Comparison of ENCODE assay signal across 1 cellular context in genomic region chr12:54472494-54473262, GRCh38.
TF ChIP-seq lines count a peak whose summit lies in the region.

No MANE protein-coding gene starts in this region.

TF ChIP-seq in GM23338, 12 proteins besides CTCF, POLR2A, EP300 and RAD21 (continued from another document):
- TF ChIP-seq ZNF462 (CRISPR knock-in tag; IDR thresholded peaks at IDR 0.05) (no peak), EZH2 (IDR thresholded peaks at IDR 0.05; ENCODE audit: low read depth, unreplicated experiment) (no peak), ZNF114 (CRISPR knock-in tag; IDR thresholded peaks at IDR 0.05) (no peak), ZNF331 (CRISPR knock-in tag; IDR thresholded peaks at IDR 0.05; ENCODE audit: low read depth) (no peak)
- TF ChIP-seq, protein P1, sequence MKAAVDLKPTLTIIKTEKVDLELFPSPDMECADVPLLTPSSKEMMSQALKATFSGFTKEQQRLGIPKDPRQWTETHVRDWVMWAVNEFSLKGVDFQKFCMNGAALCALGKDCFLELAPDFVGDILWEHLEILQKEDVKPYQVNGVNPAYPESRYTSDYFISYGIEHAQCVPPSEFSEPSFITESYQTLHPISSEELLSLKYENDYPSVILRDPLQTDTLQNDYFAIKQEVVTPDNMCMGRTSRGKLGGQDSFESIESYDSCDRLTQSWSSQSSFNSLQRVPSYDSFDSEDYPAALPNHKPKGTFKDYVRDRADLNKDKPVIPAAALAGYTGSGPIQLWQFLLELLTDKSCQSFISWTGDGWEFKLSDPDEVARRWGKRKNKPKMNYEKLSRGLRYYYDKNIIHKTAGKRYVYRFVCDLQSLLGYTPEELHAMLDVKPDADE (IDR thresholded peaks at IDR 0.05), result no peak
- TF ChIP-seq, protein P2, sequence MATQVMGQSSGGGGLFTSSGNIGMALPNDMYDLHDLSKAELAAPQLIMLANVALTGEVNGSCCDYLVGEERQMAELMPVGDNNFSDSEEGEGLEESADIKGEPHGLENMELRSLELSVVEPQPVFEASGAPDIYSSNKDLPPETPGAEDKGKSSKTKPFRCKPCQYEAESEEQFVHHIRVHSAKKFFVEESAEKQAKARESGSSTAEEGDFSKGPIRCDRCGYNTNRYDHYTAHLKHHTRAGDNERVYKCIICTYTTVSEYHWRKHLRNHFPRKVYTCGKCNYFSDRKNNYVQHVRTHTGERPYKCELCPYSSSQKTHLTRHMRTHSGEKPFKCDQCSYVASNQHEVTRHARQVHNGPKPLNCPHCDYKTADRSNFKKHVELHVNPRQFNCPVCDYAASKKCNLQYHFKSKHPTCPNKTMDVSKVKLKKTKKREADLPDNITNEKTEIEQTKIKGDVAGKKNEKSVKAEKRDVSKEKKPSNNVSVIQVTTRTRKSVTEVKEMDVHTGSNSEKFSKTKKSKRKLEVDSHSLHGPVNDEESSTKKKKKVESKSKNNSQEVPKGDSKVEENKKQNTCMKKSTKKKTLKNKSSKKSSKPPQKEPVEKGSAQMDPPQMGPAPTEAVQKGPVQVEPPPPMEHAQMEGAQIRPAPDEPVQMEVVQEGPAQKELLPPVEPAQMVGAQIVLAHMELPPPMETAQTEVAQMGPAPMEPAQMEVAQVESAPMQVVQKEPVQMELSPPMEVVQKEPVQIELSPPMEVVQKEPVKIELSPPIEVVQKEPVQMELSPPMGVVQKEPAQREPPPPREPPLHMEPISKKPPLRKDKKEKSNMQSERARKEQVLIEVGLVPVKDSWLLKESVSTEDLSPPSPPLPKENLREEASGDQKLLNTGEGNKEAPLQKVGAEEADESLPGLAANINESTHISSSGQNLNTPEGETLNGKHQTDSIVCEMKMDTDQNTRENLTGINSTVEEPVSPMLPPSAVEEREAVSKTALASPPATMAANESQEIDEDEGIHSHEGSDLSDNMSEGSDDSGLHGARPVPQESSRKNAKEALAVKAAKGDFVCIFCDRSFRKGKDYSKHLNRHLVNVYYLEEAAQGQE (IDR thresholded peaks at IDR 0.05; ENCODE audit: unreplicated experiment), result no peak
